In genomic region chr9:95771556-95772280, GRCh38 we compare ENCODE assay signal across 1 cellular context.
TF ChIP-seq lines count a peak whose summit lies in the region.

No MANE protein-coding gene starts in this region.

TF ChIP-seq in H1, 55 proteins besides CTCF, POLR2A, EP300 and RAD21:
- TF ChIP-seq CHD7 (IDR thresholded peaks at IDR 0.05; ENCODE audit: insufficient replicate concordance, low read length) (peak; percentile 22), USF2 (IDR thresholded peaks at IDR 0.05; ENCODE audit: low read length) (no peak), SUZ12 (IDR thresholded peaks at IDR 0.05; ENCODE audit: low read length) (0 out of 2 replicates have a peak, but pooled peaks have one; percentile 36), ASH2L (IDR thresholded peaks at IDR 0.05; ENCODE audit: low read length) (peak; percentile 19)
